In genomic region chr2:111506936-111507335, GRCh38 we compare ENCODE assay signal across 8 cellular contexts.
A peak's percentile ranks its signal among the peaks of the same experiment; 100 is the strongest.
DNase-seq lines count a peak whose midpoint lies in the region; ATAC-seq and TF ChIP-seq lines count a peak whose summit lies in the region.
"Not testable (repeated sequence)": the region's sequence is repeated elsewhere in the genome, so short reads cannot be mapped to it uniquely, and the experiment has no call there.

No MANE protein-coding gene starts in this region.

- H3K4me3 ChIP-seq in GM12865 (ENCODE audit: low read depth, low read length) = not testable (repeated sequence)

- not testable (repeated sequence) for TF ChIP-seq CTCF in GM12865 (IDR thresholded peaks at IDR 0.05; ENCODE audit: insufficient read depth, low read depth, low read length, missing control alignments)

- DNase-seq in GM12865 (ENCODE audit: low read depth) (peak; percentile 30), MV-4-11 (lab: John Stamatoyannopoulos, UW) (peak; percentile 7), immature natural killer cell (peak in 2 of 3 donors; percentile 4 to 18)
- DNase-seq in activated CD8-positive, alpha-beta memory T cell treated with anti-CD3 and anti-CD28 coated beads, Interleukin-2, amount 10 ng/mL, durations not matched to agents 7 days and 5 days = peak; percentile 82

- H3K4me1 Mint-ChIP-seq in activated CD8-positive, alpha-beta memory T cell treated with anti-CD3 and anti-CD28 coated beads, Interleukin-2, amount 10 ng/mL, durations not matched to agents 7 days and 5 days = peaks cover 41% of the 10 kb centered on the region
- peaks cover 7 to 14% of the 10 kb centered on the region in 2 donors for H3K4me1 Mint-ChIP-seq in immature natural killer cell

- not testable (repeated sequence) for H3K27me3 Mint-ChIP-seq in activated CD8-positive, alpha-beta memory T cell treated with anti-CD3 and anti-CD28 coated beads, Interleukin-2, amount 10 ng/mL, durations not matched to agents 7 days and 5 days; immature natural killer cell (ENCODE audit: low read depth in 3 of 3)

- H3K36me3 Mint-ChIP-seq in activated CD8-positive, alpha-beta memory T cell treated with anti-CD3 and anti-CD28 coated beads, Interleukin-2, amount 10 ng/mL, durations not matched to agents 7 days and 5 days; immature natural killer cell: not testable (repeated sequence)

- H3K4me3 Mint-ChIP-seq in activated CD8-positive, alpha-beta memory T cell treated with anti-CD3 and anti-CD28 coated beads, Interleukin-2, amount 10 ng/mL, durations not matched to agents 7 days and 5 days = peak overlapping the region; percentile 44
- H3K4me3 Mint-ChIP-seq in immature natural killer cell = peak overlapping the region in 3 of 5 donors; percentile 3 to 58 (median 10)

- peak overlapping the region; percentile 97 for H3K27ac Mint-ChIP-seq in activated CD8-positive, alpha-beta memory T cell treated with anti-CD3 and anti-CD28 coated beads, Interleukin-2, amount 10 ng/mL, durations not matched to agents 7 days and 5 days
- peak overlapping the region; percentile 58 to 89 (median 68) for H3K27ac Mint-ChIP-seq in immature natural killer cell

- not testable (repeated sequence) for H3K9me3 Mint-ChIP-seq in activated CD8-positive, alpha-beta memory T cell treated with anti-CD3 and anti-CD28 coated beads, Interleukin-2, amount 10 ng/mL, durations not matched to agents 7 days and 5 days (ENCODE audit: low read depth); immature natural killer cell

- ATAC-seq in GM19023 (IDR thresholded peaks at IDR 0.05; ENCODE audit: unreplicated experiment) = peak; percentile 92
- ATAC-seq in GM21447 (IDR thresholded peaks at IDR 0.05; ENCODE audit: unreplicated experiment) = peak; percentile 96
- peak; percentile 79 for ATAC-seq in HG02840 (IDR thresholded peaks at IDR 0.05; ENCODE audit: low FRiP score, unreplicated experiment)
- peak; percentile 93 for ATAC-seq in HG03159 (IDR thresholded peaks at IDR 0.05; ENCODE audit: unreplicated experiment)
- ATAC-seq in activated CD8-positive, alpha-beta memory T cell treated with anti-CD3 and anti-CD28 coated beads, Interleukin-2, amount 10 ng/mL, durations not matched to agents 7 days and 5 days = peak; percentile 97

- CTCF ChIA-PET in activated CD8-positive, alpha-beta memory T cell treated with anti-CD3 and anti-CD28 coated beads, Interleukin-2, amount 10 ng/mL, durations not matched to agents 7 days and 5 days (lab: Charles Lee) = not testable (repeated sequence)

Comparison
In these comparisons a context has a peak if more than half of its experiments do, and no peak if none do; other contexts are left out.
1. DNase-seq: peak in every context shown above with its lines; median percentile 82 in activated CD8-positive, alpha-beta memory T cell treated with anti-CD3 and anti-CD28 coated beads, Interleukin-2, amount 10 ng/mL, durations not matched to agents 7 days and 5 days; 30 in GM12865; 11 in immature natural killer cell; 7 in MV-4-11.